In genomic region chr17:48062273-48062672, GRCh38 we compare ENCODE assay signal across 18 cellular contexts. TPM values are rescaled to one million over a fixed set of nuclear protein-coding genes. Genes with fewer than 3 reads are reported as not detected.
A peak's percentile ranks its signal among the peaks of the same experiment; 100 is the strongest.
DNase-seq lines count a peak whose midpoint lies in the region; ATAC-seq and TF ChIP-seq lines count a peak whose summit lies in the region.
"Had no signal": no experiment of that assay in that cellular context is flagged by ENCODE, and none has a peak within 500 bp of the region (broad histone marks: within the 10 kb centered on the region; RNA-seq: fewer than 3 reads in every experiment).

No MANE protein-coding gene starts in this region.

- H3K4me1 ChIP-seq in esophagus muscularis mucosa (peaks cover 23 to 67% (median 41%) of the 10 kb centered on the region in 4 donors), sigmoid colon (peaks cover 0 to 4% (median 0%) of the 10 kb centered on the region in 4 donors), smooth muscle cell (ENCODE audit: low read depth) (no peaks in the 10 kb centered on the region)

- H3K27ac ChIP-seq in esophagus muscularis mucosa (replicated peaks in 1 of 4), result peak overlapping the region; percentile 44 to 58 (median 51)
- peak overlapping the region in 3 of 4 donors; percentile 8 to 64 (median 33) for H3K27ac ChIP-seq in sigmoid colon
- H3K27ac ChIP-seq in smooth muscle cell (ENCODE audit: low read depth), result no peak overlapping the region
- H3K27ac ChIP-seq: C4-2B, KMS-11, PC-9 had no signal

- intact Hi-C loops in esophagus muscularis mucosa (cut with DNase I) (no loop called here), sigmoid colon (cut with DNase I) (no loop called here)

- ATAC-seq in HG02798 (IDR thresholded peaks at IDR 0.05; ENCODE audit: poor library complexity, unreplicated experiment), result no peak
- no peak for ATAC-seq in HG02981 (IDR thresholded peaks at IDR 0.05; ENCODE audit: unreplicated experiment)
- no peak for ATAC-seq in GM21381 (IDR thresholded peaks at IDR 0.05; ENCODE audit: unreplicated experiment)

- DNase-seq in D341Med (ENCODE audit: low spot score) (peak; percentile 59), NCI-H82 (lab: John Stamatoyannopoulos, UW) (peak; percentile 84), esophagus muscularis mucosa (ENCODE audit: extremely low spot score) (no peak), sigmoid colon (no peak), smooth muscle cell (lab: John Stamatoyannopoulos, UW; ENCODE audit: unreplicated experiment) (no peak)
- DNase-seq: AML-193, GM23248, HCEC 1CT, MV-4-11, NCI-H187, NCI-H2227 treated with DMSO at 0.1 percent for 48 hours, NCI-H524, PC-9 had no signal

- no peak overlapping the region for H3K4me2 ChIP-seq in smooth muscle cell
- H3K4me2 ChIP-seq: KMS-11, PC-9 had no signal

- H3K9me3 ChIP-seq in esophagus muscularis mucosa (no peaks in the 10 kb centered on the region), sigmoid colon (no peaks in the 10 kb centered on the region), smooth muscle cell (replicated peaks; ENCODE audit: low read depth) (no peaks in the 10 kb centered on the region)

- H3K9ac ChIP-seq in smooth muscle cell (ENCODE audit: low read depth), result no peak overlapping the region
- H3K9ac ChIP-seq: GM23248, KMS-11 had no signal

- peaks cover 44% of the 10 kb centered on the region for H4K20me1 ChIP-seq in smooth muscle cell (ENCODE audit: low read depth)

- no peak overlapping the region for H3K4me3 ChIP-seq in esophagus muscularis mucosa
- H3K4me3 ChIP-seq in sigmoid colon, result no peak overlapping the region
- no peak overlapping the region for H3K4me3 ChIP-seq in smooth muscle cell
- H3K4me3 ChIP-seq: GM23248, PC-9 had no signal

- H3K79me2 ChIP-seq in smooth muscle cell (ENCODE audit: low read depth), result peaks cover 32% of the 10 kb centered on the region

- H3K27me3 ChIP-seq in esophagus muscularis mucosa (no peaks in the 10 kb centered on the region), sigmoid colon (no peaks in the 10 kb centered on the region), smooth muscle cell (ENCODE audit: low read depth) (no peaks in the 10 kb centered on the region)

- WGBS in esophagus muscularis mucosa, result 93% methylated on average over 7 of the region's 7 CpGs
- 94 to 96% methylated on average over 7 of the region's 7 CpGs for WGBS in sigmoid colon, 2 donors
- 99% methylated on average over 7 of the region's 7 CpGs for WGBS in smooth muscle cell (ENCODE audit: low lambda C conversion rate)

- no peak overlapping the region for H2AFZ ChIP-seq in smooth muscle cell (ENCODE audit: low read depth)
- H2AFZ ChIP-seq: GM23248, PC-9 had no signal

- peaks cover 53 to 93% (median 88%) of the 10 kb centered on the region in 4 donors for H3K36me3 ChIP-seq in esophagus muscularis mucosa
- peaks cover 27 to 85% (median 57%) of the 10 kb centered on the region in 4 donors for H3K36me3 ChIP-seq in sigmoid colon
- H3K36me3 ChIP-seq in smooth muscle cell (ENCODE audit: low read depth), result peaks cover 4% of the 10 kb centered on the region

- TF ChIP-seq EP300 in esophagus muscularis mucosa (IDR thresholded peaks at IDR 0.05) (no peak), sigmoid colon (IDR thresholded peaks at IDR 0.05) (no peak)

- H3F3A ChIP-seq in smooth muscle cell (ENCODE audit: low read depth), result peaks cover 39% of the 10 kb centered on the region

- no peak for TF ChIP-seq POLR2A in esophagus muscularis mucosa (IDR thresholded peaks at IDR 0.05; ENCODE audit: low read depth)
- TF ChIP-seq POLR2A in sigmoid colon (IDR thresholded peaks at IDR 0.05), result no peak

- TF ChIP-seq CTCF in esophagus muscularis mucosa (IDR thresholded peaks at IDR 0.05), result no peak
- TF ChIP-seq CTCF in sigmoid colon (IDR thresholded peaks at IDR 0.05), result no peak
- no peak for TF ChIP-seq CTCF in smooth muscle cell (IDR thresholded peaks at IDR 0.05; ENCODE audit: borderline replicate concordance, insufficient read depth, poor library complexity, severe bottlenecking)

RNA-seq across cellular contexts. Expression of gene NFE2L1, which starts 14.1 kb away (rescaled TPM):
- total RNA-seq in esophagus muscularis mucosa, result 100 to 1,000 TPM; 164 to 281 (median 264) TPM
- total RNA-seq in sigmoid colon, result 100 to 1,000 TPM; 126 to 174 (median 141) TPM
- 100 to 1,000 TPM in 1 of 3 donors, 10 to 100 TPM in 2; 44.4 to 134 (median 61.5) TPM for polyA plus RNA-seq in sigmoid colon
- total RNA-seq in smooth muscle cell, result 101 and 103 TPM in 2 replicates
- 61.0 and 67.6 TPM in 2 replicates for polyA plus RNA-seq in smooth muscle cell

RNA-seq across cellular contexts. Expression of gene COPZ2, which starts 24.7 kb away (rescaled TPM):
- 10 to 100 TPM; 58.1 to 73.9 (median 64.1) TPM for total RNA-seq in esophagus muscularis mucosa
- 10 to 100 TPM; 52.3 to 64.0 (median 58.9) TPM for total RNA-seq in sigmoid colon
- 10 to 100 TPM in 1 of 3 donors, 1 to 10 TPM in 2; 5.5 to 19.2 (median 6.9) TPM for polyA plus RNA-seq in sigmoid colon
- total RNA-seq in smooth muscle cell, result 70.6 and 91.8 TPM in 2 replicates
- polyA plus RNA-seq in smooth muscle cell, result 193 and 257 TPM in 2 replicates

RNA-seq across cellular contexts. Expression of gene CBX1, which starts 39.0 kb away (rescaled TPM):
- total RNA-seq in esophagus muscularis mucosa, result 10 to 100 TPM; 32.1 to 59.5 (median 39.7) TPM
- 10 to 100 TPM; 29.1 to 37.4 (median 32.9) TPM for total RNA-seq in sigmoid colon
- 10 to 100 TPM; 26.8 to 36.1 (median 31.8) TPM for polyA plus RNA-seq in sigmoid colon
- 63.4 and 72.7 TPM in 2 replicates for total RNA-seq in smooth muscle cell
- 32.7 and 35.6 TPM in 2 replicates for polyA plus RNA-seq in smooth muscle cell

RNA-seq across cellular contexts. Expression of gene SNX11, which starts 45.3 kb away (rescaled TPM):
- total RNA-seq in esophagus muscularis mucosa, result 10 to 100 TPM; 16.1 to 22.0 (median 20.3) TPM
- total RNA-seq in sigmoid colon, result 10 to 100 TPM in 3 of 4 donors, 1 to 10 TPM in 1; 10.0 to 19.3 (median 15.7) TPM
- 10 to 100 TPM; 22.2 to 27.8 (median 25.2) TPM for polyA plus RNA-seq in sigmoid colon
- 9.9 and 15.3 TPM in 2 replicates for total RNA-seq in smooth muscle cell
- polyA plus RNA-seq in smooth muscle cell, result 22.7 and 22.9 TPM in 2 replicates

Comparison
In these comparisons a context has a peak if more than half of its experiments do, and no peak if none do; other contexts are left out.
1. DNase-seq: peak in D341Med (single experiment) and NCI-H82 (single experiment); none in esophagus muscularis mucosa (single experiment), sigmoid colon (single experiment) and smooth muscle cell (single experiment).